ENCODE assay signal across 8 cellular contexts in genomic region chr7:12729112-12729511, GRCh38. TPM values are rescaled to one million over a fixed set of nuclear protein-coding genes. Genes with fewer than 3 reads are reported as not detected.
DNase-seq lines count a peak whose midpoint lies in the region; ATAC-seq and TF ChIP-seq lines count a peak whose summit lies in the region.

No MANE protein-coding gene starts in this region.

- ATAC-seq in GM19452 (IDR thresholded peaks at IDR 0.05; ENCODE audit: unreplicated experiment) (no peak), GM21576 (IDR thresholded peaks at IDR 0.05; ENCODE audit: unreplicated experiment) (no peak), GM21367 (IDR thresholded peaks at IDR 0.05; ENCODE audit: unreplicated experiment) (no peak)

- H3K4me3 ChIP-seq in fibroblast of villous mesenchyme (ENCODE audit: low read depth, low read length) = no peak overlapping the region

- DNase-seq in HuH-7 (ENCODE audit: low spot score) = peak; percentile 28
- DNase-seq in OCI-M1 (lab: John Stamatoyannopoulos, UW) = peak; percentile 90
- peak; percentile 51 for DNase-seq in fibroblast of villous mesenchyme (ENCODE audit: low read depth)
- DNase-seq in putamen (ENCODE audit: low spot score) = peak; percentile 44
- no peak for DNase-seq in GF-D8 (lab: John Stamatoyannopoulos, UW)

- no peak for TF ChIP-seq CTCF in fibroblast of villous mesenchyme (IDR thresholded peaks at IDR 0.05; ENCODE audit: insufficient read depth, low read depth, low read length)

RNA-seq across cellular contexts. Expression of gene ARL4A, which starts 41.7 kb away (rescaled TPM):
- total RNA-seq in fibroblast of villous mesenchyme = 17.7 and 24.6 TPM in 2 replicates
